In genomic region chr4:100450449-100450848, GRCh38 we compare ENCODE assay signal across 21 cellular contexts.
"Had no signal": no experiment of that assay in that cellular context is flagged by ENCODE, and none has a peak within 500 bp of the region (broad histone marks: within the 10 kb centered on the region; RNA-seq: fewer than 3 reads in every experiment).

No MANE protein-coding gene starts in this region.

- H3K27me3 ChIP-seq: tibial nerve, vagina had no signal

- H3K4me1 ChIP-seq: tibial nerve, vagina had no signal

- H3K4me3 Mint-ChIP-seq: activated CD8-positive, alpha-beta T cell treated with anti-CD3 and anti-CD28 coated beads for 36 hours; activated naive CD8-positive, alpha-beta T cell treated with anti-CD3 and anti-CD28 coated beads for 36 hours; dendritic cell treated with granulocyte-macrophage colony-stimulating factor and Interleukin-4, amounts not matched to agents 40 ng/mL and 50 ng/mL, for 4 days; nephron; WTC11 had no signal

- H3K27ac ChIP-seq: tibial nerve, vagina had no signal

- H3K36me3 Mint-ChIP-seq: activated naive CD8-positive, alpha-beta T cell treated with anti-CD3 and anti-CD28 coated beads for 36 hours; WTC11 had no signal

- DNase-seq: activated CD4-positive, alpha-beta T cell treated with anti-CD3 and anti-CD28 coated beads for 4 hours; activated CD8-positive, alpha-beta memory T cell treated with anti-CD3 and anti-CD28 coated beads, Interleukin-2, amount 50 U/mL, for 48 hours; activated CD8-positive, alpha-beta T cell treated with anti-CD3 and anti-CD28 coated beads for 36 hours; activated naive CD8-positive, alpha-beta T cell treated with anti-CD3 and anti-CD28 coated beads for 36 hours; cerebellar nuclear complex; effector memory CD4-positive, alpha-beta T cell; mesendoderm; nucleus accumbens; right cardiac atrium; small intestine; stimulated activated CD4-positive, alpha-beta T cell treated with anti-CD3 and anti-CD28 coated beads, Interleukin-4, amount 100 ng/mL, for 4 hours; stimulated activated CD8-positive, alpha-beta memory T cell treated with anti-CD3 and anti-CD28 coated beads, Interleukin-4, amount 100 ng/mL, for 48 hours; stimulated activated naive CD4-positive, alpha-beta T cell treated with Interleukin-2 at 50 U/mL for 16 hours; substantia nigra; T-helper 2 cell had no signal

- ATAC-seq: activated CD8-positive, alpha-beta T cell treated with anti-CD3 and anti-CD28 coated beads for 36 hours; right cardiac atrium; WTC11 had no signal

- H3K9me3 ChIP-seq: vagina had no signal

- H3K4me3 ChIP-seq: tibial nerve, vagina had no signal

- H3K4me1 Mint-ChIP-seq: activated naive CD8-positive, alpha-beta T cell treated with anti-CD3 and anti-CD28 coated beads for 36 hours; nephron; WTC11 had no signal

- FAIRE-seq: small intestine had no signal

- H3K27me3 Mint-ChIP-seq: activated CD8-positive, alpha-beta T cell treated with anti-CD3 and anti-CD28 coated beads for 36 hours; activated naive CD8-positive, alpha-beta T cell treated with anti-CD3 and anti-CD28 coated beads for 36 hours; dendritic cell treated with granulocyte-macrophage colony-stimulating factor and Interleukin-4, amounts not matched to agents 40 ng/mL and 50 ng/mL, for 4 days; progenitor cell of endocrine pancreas had no signal

- H3K36me3 ChIP-seq: tibial nerve, vagina had no signal

- H3K9me3 Mint-ChIP-seq: activated CD8-positive, alpha-beta T cell treated with anti-CD3 and anti-CD28 coated beads for 36 hours; WTC11 had no signal

- H3K27ac Mint-ChIP-seq: activated CD8-positive, alpha-beta T cell treated with anti-CD3 and anti-CD28 coated beads for 36 hours; activated naive CD8-positive, alpha-beta T cell treated with anti-CD3 and anti-CD28 coated beads for 36 hours; dendritic cell treated with granulocyte-macrophage colony-stimulating factor and Interleukin-4, amounts not matched to agents 40 ng/mL and 50 ng/mL, for 4 days; nephron; progenitor cell of endocrine pancreas; WTC11 had no signal
